In genomic region chr4:139177888-139178609, GRCh38 we compare ENCODE assay signal across 1 cellular context.
TF ChIP-seq lines count a peak whose summit lies in the region.

No MANE protein-coding gene starts in this region.

TF ChIP-seq in A549, 52 proteins besides CTCF, POLR2A, EP300 and RAD21 (continued from another document):
- no peak for TF ChIP-seq POLR2AphosphoS2 (conservative IDR thresholded peaks at IDR 0.05; ENCODE audit: low read length)
- TF ChIP-seq, protein P1, sequence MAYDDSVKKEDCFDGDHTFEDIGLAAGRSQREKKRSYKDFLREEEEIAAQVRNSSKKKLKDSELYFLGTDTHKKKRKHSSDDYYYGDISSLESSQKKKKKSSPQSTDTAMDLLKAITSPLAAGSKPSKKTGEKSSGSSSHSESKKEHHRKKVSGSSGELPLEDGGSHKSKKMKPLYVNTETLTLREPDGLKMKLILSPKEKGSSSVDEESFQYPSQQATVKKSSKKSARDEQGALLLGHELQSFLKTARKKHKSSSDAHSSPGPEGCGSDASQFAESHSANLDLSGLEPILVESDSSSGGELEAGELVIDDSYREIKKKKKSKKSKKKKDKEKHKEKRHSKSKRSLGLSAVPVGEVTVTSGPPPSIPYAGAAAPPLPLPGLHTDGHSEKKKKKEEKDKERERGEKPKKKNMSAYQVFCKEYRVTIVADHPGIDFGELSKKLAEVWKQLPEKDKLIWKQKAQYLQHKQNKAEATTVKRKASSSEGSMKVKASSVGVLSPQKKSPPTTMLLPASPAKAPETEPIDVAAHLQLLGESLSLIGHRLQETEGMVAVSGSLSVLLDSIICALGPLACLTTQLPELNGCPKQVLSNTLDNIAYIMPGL (CRISPR knock-in tag; IDR thresholded peaks at IDR 0.05; ENCODE audit: borderline replicate concordance), result no peak
- no peak for TF ChIP-seq TP53 (CRISPR knock-in tag; IDR thresholded peaks at IDR 0.05)
- no peak for TF ChIP-seq NR3C1 (IDR thresholded peaks at IDR 0.05)
- TF ChIP-seq CBX8 (IDR thresholded peaks at IDR 0.05), result no peak
- no peak for TF ChIP-seq HOXB13 (CRISPR knock-in tag; IDR thresholded peaks at IDR 0.05; ENCODE audit: low read depth)
- peak; percentile 62; the same call in 1 of the 2 replicates for TF ChIP-seq MAX (IDR thresholded peaks at IDR 0.05)
- peak; percentile 29; the same call in 1 of the 2 replicates for TF ChIP-seq GATA3 (IDR thresholded peaks at IDR 0.05; ENCODE audit: borderline replicate concordance)
- TF ChIP-seq CBX2 (IDR thresholded peaks at IDR 0.05; ENCODE audit: borderline replicate concordance, low read depth), result no peak
- TF ChIP-seq HOXB5 (CRISPR knock-in tag; IDR thresholded peaks at IDR 0.05), result no peak
- TF ChIP-seq ELK1 (IDR thresholded peaks at IDR 0.05; ENCODE audit: low read depth, low read length), result no peak
- no peak for TF ChIP-seq SMC3 (IDR thresholded peaks at IDR 0.05)
- TF ChIP-seq ATOH8 (CRISPR knock-in tag; IDR thresholded peaks at IDR 0.05; ENCODE audit: low read depth), result no peak
- no peak for TF ChIP-seq ZFP36 (IDR thresholded peaks at IDR 0.05; ENCODE audit: borderline replicate concordance, partially characterized antibody)
- TF ChIP-seq, protein P2, sequence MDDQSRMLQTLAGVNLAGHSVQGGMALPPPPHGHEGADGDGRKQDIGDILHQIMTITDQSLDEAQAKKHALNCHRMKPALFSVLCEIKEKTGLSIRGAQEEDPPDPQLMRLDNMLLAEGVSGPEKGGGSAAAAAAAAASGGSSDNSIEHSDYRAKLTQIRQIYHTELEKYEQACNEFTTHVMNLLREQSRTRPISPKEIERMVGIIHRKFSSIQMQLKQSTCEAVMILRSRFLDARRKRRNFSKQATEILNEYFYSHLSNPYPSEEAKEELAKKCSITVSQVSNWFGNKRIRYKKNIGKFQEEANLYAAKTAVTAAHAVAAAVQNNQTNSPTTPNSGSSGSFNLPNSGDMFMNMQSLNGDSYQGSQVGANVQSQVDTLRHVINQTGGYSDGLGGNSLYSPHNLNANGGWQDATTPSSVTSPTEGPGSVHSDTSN (IDR thresholded peaks at IDR 0.05), result no peak
- TF ChIP-seq, protein P3, sequence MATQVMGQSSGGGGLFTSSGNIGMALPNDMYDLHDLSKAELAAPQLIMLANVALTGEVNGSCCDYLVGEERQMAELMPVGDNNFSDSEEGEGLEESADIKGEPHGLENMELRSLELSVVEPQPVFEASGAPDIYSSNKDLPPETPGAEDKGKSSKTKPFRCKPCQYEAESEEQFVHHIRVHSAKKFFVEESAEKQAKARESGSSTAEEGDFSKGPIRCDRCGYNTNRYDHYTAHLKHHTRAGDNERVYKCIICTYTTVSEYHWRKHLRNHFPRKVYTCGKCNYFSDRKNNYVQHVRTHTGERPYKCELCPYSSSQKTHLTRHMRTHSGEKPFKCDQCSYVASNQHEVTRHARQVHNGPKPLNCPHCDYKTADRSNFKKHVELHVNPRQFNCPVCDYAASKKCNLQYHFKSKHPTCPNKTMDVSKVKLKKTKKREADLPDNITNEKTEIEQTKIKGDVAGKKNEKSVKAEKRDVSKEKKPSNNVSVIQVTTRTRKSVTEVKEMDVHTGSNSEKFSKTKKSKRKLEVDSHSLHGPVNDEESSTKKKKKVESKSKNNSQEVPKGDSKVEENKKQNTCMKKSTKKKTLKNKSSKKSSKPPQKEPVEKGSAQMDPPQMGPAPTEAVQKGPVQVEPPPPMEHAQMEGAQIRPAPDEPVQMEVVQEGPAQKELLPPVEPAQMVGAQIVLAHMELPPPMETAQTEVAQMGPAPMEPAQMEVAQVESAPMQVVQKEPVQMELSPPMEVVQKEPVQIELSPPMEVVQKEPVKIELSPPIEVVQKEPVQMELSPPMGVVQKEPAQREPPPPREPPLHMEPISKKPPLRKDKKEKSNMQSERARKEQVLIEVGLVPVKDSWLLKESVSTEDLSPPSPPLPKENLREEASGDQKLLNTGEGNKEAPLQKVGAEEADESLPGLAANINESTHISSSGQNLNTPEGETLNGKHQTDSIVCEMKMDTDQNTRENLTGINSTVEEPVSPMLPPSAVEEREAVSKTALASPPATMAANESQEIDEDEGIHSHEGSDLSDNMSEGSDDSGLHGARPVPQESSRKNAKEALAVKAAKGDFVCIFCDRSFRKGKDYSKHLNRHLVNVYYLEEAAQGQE (IDR thresholded peaks at IDR 0.05), result no peak
- TF ChIP-seq, protein P4, sequence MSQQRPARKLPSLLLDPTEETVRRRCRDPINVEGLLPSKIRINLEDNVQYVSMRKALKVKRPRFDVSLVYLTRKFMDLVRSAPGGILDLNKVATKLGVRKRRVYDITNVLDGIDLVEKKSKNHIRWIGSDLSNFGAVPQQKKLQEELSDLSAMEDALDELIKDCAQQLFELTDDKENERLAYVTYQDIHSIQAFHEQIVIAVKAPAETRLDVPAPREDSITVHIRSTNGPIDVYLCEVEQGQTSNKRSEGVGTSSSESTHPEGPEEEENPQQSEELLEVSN (IDR thresholded peaks at IDR 0.05; ENCODE audit: borderline replicate concordance, low read depth), result peak; percentile 64; the same call in 1 of the 2 replicates
- TF ChIP-seq ZSCAN20 (CRISPR knock-in tag; IDR thresholded peaks at IDR 0.05), result no peak
- no peak for TF ChIP-seq TFCP2L1 (CRISPR knock-in tag; IDR thresholded peaks at IDR 0.05)
- TF ChIP-seq PHF8 (IDR thresholded peaks at IDR 0.05; ENCODE audit: borderline replicate concordance, low read depth), result peak; percentile 54; the same call in 1 of the 2 replicates
- no peak for TF ChIP-seq CHD2 (IDR thresholded peaks at IDR 0.05; ENCODE audit: low read length, partially characterized antibody)
